Comparison of ENCODE assay signal across 1 cellular context in the genomic region with DNA sequence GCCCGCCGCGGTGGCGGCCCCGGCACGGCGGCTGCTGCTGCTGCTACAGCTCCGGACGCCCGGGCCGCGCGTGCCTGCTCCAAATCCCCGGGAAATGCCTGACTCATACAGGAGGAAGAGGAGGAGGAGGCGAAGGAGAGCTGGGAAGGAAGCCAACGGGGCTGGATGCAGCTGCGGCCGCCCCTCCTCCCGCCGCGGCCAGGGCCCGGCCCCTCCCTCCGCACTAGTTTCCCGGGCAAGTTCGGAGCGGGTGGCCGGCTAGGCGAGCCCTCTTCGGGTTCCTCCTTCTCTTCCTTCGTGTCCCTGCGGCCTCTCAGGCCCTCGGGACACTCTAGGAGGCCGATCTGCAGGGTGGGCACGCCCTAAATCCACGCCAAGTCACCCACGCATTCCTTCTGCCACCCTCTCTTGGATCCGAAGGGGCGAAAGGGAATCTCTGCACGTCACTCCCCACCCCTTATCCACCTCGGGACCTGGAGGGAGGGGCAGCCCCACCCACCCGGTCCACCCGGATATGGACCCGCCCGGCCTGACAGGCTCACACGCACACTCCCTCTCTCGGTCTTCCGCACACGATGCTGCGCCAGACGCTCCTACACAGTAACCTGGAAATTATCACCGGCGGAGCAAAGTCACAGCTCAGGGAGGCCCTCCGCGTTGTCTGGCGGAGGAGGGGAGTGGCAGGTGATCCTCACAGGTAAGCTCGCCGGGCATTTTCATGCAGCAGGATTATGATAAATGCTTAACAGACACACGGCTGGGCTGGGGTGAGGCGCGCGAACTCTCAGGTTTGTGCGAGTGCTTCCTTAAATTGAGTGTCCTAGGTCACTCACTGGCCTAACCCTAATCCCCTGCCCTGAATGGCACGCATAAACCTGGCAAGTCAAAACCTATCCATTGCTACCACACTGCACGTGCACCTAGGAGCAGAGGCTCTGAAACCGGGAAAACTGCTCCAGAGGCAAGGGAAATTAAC.
TF ChIP-seq lines count a peak whose summit lies in the region.

A gene with protein sequence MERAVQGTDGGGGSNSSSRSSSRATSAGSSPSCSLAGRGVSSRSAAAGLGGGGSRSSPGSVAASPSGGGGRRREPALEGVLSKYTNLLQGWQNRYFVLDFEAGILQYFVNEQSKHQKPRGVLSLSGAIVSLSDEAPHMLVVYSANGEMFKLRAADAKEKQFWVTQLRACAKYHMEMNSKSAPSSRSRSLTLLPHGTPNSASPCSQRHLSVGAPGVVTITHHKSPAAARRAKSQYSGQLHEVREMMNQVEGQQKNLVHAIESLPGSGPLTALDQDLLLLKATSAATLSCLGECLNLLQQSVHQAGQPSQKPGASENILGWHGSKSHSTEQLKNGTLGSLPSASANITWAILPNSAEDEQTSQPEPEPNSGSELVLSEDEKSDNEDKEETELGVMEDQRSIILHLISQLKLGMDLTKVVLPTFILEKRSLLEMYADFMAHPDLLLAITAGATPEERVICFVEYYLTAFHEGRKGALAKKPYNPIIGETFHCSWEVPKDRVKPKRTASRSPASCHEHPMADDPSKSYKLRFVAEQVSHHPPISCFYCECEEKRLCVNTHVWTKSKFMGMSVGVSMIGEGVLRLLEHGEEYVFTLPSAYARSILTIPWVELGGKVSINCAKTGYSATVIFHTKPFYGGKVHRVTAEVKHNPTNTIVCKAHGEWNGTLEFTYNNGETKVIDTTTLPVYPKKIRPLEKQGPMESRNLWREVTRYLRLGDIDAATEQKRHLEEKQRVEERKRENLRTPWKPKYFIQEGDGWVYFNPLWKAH (minus strand): TSS at position 57 of the 976 bp plus-strand sequence. CDS start 83 bp downstream, outside the sequence.
A gene (plus strand): TSS at position 545 of the 976 bp plus-strand sequence. CDS start 7,330 bp downstream, outside the sequence.

TF ChIP-seq in HepG2, 621 proteins besides CTCF, POLR2A, EP300 and RAD21 (continued from another document and continues in another):
- TF ChIP-seq, protein P1, sequence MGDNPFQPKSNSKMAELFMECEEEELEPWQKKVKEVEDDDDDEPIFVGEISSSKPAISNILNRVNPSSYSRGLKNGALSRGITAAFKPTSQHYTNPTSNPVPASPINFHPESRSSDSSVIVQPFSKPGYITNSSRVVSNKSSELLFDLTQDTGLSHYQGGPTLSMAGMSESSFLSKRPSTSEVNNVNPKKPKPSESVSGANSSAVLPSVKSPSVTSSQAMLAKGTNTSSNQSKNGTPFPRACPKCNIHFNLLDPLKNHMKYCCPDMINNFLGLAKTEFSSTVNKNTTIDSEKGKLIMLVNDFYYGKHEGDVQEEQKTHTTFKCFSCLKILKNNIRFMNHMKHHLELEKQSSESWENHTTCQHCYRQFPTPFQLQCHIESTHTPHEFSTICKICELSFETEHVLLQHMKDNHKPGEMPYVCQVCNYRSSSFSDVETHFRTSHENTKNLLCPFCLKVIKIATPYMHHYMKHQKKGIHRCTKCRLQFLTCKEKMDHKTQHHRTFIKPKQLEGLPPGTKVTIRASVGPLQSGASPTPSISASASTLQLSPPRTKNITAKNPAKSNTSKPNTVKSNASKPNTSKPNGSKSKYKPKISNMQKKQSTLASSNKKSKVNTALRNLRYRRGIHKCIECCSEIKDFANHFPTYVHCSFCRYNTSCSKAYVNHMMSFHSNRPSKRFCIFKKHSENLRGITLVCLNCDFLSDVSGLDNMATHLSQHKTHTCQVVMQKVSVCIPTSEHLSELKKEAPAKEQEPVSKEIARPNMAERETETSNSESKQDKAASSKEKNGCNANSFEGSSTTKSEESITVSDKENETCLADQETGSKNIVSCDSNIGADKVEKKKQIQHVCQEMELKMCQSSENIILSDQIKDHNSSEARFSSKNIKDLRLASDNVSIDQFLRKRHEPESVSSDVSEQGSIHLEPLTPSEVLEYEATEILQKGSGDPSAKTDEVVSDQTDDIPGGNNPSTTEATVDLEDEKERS (CRISPR knock-in tag; IDR thresholded peaks at IDR 0.05): no peak
- TF ChIP-seq, protein P2, sequence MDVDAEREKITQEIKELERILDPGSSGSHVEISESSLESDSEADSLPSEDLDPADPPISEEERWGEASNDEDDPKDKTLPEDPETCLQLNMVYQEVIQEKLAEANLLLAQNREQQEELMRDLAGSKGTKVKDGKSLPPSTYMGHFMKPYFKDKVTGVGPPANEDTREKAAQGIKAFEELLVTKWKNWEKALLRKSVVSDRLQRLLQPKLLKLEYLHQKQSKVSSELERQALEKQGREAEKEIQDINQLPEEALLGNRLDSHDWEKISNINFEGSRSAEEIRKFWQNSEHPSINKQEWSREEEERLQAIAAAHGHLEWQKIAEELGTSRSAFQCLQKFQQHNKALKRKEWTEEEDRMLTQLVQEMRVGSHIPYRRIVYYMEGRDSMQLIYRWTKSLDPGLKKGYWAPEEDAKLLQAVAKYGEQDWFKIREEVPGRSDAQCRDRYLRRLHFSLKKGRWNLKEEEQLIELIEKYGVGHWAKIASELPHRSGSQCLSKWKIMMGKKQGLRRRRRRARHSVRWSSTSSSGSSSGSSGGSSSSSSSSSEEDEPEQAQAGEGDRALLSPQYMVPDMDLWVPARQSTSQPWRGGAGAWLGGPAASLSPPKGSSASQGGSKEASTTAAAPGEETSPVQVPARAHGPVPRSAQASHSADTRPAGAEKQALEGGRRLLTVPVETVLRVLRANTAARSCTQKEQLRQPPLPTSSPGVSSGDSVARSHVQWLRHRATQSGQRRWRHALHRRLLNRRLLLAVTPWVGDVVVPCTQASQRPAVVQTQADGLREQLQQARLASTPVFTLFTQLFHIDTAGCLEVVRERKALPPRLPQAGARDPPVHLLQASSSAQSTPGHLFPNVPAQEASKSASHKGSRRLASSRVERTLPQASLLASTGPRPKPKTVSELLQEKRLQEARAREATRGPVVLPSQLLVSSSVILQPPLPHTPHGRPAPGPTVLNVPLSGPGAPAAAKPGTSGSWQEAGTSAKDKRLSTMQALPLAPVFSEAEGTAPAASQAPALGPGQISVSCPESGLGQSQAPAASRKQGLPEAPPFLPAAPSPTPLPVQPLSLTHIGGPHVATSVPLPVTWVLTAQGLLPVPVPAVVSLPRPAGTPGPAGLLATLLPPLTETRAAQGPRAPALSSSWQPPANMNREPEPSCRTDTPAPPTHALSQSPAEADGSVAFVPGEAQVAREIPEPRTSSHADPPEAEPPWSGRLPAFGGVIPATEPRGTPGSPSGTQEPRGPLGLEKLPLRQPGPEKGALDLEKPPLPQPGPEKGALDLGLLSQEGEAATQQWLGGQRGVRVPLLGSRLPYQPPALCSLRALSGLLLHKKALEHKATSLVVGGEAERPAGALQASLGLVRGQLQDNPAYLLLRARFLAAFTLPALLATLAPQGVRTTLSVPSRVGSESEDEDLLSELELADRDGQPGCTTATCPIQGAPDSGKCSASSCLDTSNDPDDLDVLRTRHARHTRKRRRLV (CRISPR knock-in tag; IDR thresholded peaks at IDR 0.05): no peak
- TF ChIP-seq TOPORS (CRISPR knock-in tag; IDR thresholded peaks at IDR 0.05) (no peak), ZNF253 (CRISPR knock-in tag; IDR thresholded peaks at IDR 0.05; ENCODE audit: borderline replicate concordance) (no peak), U2AF1 (optimal IDR thresholded peaks at IDR 0.05; ENCODE audit: low read depth, low read length) (no peak), ZNF7 (CRISPR knock-in tag; IDR thresholded peaks at IDR 0.05) (no peak), HOXA7 (CRISPR knock-in tag; IDR thresholded peaks at IDR 0.05) (no peak), ZNF20 (CRISPR knock-in tag; IDR thresholded peaks at IDR 0.05) (no peak), TARDBP (CRISPR knock-in tag; IDR thresholded peaks at IDR 0.05) (peak; percentile 49; the same call in 1 of the 2 replicates), ZNF772 (CRISPR knock-in tag; IDR thresholded peaks at IDR 0.05) (no peak), HOXA9 (CRISPR knock-in tag; IDR thresholded peaks at IDR 0.05; ENCODE audit: borderline replicate concordance) (no peak), AKAP8 (CRISPR knock-in tag; IDR thresholded peaks at IDR 0.05) (no peak), ZNF652 (CRISPR knock-in tag; IDR thresholded peaks at IDR 0.05; ENCODE audit: borderline replicate concordance, low read depth) (no peak), SRF (IDR thresholded peaks at IDR 0.05; ENCODE audit: low read depth, low read length) (no peak), EEA1 (CRISPR knock-in tag; IDR thresholded peaks at IDR 0.05; ENCODE audit: borderline replicate concordance) (no peak), ZSCAN31 (CRISPR knock-in tag; IDR thresholded peaks at IDR 0.05; ENCODE audit: low read depth) (no peak), PCBP1 (IDR thresholded peaks at IDR 0.05; ENCODE audit: borderline replicate concordance, low read depth, low read length) (0 out of 2 replicates have a peak, but pooled peaks have one; percentile 12), ZNF883 (CRISPR knock-in tag; IDR thresholded peaks at IDR 0.05; ENCODE audit: not compliant biosample characterization) (no peak)
- TF ChIP-seq, protein P3, sequence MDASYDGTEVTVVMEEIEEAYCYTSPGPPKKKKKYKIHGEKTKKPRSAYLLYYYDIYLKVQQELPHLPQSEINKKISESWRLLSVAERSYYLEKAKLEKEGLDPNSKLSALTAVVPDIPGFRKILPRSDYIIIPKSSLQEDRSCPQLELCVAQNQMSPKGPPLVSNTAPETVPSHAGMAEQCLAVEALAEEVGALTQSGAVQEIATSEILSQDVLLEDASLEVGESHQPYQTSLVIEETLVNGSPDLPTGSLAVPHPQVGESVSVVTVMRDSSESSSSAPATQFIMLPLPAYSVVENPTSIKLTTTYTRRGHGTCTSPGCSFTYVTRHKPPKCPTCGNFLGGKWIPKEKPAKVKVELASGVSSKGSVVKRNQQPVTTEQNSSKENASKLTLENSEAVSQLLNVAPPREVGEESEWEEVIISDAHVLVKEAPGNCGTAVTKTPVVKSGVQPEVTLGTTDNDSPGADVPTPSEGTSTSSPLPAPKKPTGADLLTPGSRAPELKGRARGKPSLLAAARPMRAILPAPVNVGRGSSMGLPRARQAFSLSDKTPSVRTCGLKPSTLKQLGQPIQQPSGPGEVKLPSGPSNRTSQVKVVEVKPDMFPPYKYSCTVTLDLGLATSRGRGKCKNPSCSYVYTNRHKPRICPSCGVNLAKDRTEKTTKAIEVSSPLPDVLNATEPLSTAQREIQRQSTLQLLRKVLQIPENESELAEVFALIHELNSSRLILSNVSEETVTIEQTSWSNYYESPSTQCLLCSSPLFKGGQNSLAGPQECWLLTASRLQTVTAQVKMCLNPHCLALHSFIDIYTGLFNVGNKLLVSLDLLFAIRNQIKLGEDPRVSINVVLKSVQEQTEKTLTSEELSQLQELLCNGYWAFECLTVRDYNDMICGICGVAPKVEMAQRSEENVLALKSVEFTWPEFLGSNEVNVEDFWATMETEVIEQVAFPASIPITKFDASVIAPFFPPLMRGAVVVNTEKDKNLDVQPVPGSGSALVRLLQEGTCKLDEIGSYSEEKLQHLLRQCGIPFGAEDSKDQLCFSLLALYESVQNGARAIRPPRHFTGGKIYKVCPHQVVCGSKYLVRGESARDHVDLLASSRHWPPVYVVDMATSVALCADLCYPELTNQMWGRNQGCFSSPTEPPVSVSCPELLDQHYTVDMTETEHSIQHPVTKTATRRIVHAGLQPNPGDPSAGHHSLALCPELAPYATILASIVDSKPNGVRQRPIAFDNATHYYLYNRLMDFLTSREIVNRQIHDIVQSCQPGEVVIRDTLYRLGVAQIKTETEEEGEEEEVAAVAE (CRISPR knock-in tag; IDR thresholded peaks at IDR 0.05; ENCODE audit: borderline replicate concordance): 0 out of 2 replicates have a peak, but pooled peaks have one; percentile 22
- TF ChIP-seq, protein P4, sequence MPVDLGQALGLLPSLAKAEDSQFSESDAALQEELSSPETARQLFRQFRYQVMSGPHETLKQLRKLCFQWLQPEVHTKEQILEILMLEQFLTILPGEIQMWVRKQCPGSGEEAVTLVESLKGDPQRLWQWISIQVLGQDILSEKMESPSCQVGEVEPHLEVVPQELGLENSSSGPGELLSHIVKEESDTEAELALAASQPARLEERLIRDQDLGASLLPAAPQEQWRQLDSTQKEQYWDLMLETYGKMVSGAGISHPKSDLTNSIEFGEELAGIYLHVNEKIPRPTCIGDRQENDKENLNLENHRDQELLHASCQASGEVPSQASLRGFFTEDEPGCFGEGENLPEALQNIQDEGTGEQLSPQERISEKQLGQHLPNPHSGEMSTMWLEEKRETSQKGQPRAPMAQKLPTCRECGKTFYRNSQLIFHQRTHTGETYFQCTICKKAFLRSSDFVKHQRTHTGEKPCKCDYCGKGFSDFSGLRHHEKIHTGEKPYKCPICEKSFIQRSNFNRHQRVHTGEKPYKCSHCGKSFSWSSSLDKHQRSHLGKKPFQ (CRISPR knock-in tag; IDR thresholded peaks at IDR 0.05; ENCODE audit: insufficient replicate concordance): no peak
- TF ChIP-seq, protein P5, sequence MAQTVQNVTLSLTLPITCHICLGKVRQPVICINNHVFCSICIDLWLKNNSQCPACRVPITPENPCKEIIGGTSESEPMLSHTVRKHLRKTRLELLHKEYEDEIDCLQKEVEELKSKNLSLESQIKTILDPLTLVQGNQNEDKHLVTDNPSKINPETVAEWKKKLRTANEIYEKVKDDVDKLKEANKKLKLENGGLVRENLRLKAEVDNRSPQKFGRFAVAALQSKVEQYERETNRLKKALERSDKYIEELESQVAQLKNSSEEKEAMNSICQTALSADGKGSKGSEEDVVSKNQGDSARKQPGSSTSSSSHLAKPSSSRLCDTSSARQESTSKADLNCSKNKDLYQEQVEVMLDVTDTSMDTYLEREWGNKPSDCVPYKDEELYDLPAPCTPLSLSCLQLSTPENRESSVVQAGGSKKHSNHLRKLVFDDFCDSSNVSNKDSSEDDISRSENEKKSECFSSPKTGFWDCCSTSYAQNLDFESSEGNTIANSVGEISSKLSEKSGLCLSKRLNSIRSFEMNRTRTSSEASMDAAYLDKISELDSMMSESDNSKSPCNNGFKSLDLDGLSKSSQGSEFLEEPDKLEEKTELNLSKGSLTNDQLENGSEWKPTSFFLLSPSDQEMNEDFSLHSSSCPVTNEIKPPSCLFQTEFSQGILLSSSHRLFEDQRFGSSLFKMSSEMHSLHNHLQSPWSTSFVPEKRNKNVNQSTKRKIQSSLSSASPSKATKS (CRISPR knock-in tag; IDR thresholded peaks at IDR 0.05): no peak
- TF ChIP-seq, protein P6, sequence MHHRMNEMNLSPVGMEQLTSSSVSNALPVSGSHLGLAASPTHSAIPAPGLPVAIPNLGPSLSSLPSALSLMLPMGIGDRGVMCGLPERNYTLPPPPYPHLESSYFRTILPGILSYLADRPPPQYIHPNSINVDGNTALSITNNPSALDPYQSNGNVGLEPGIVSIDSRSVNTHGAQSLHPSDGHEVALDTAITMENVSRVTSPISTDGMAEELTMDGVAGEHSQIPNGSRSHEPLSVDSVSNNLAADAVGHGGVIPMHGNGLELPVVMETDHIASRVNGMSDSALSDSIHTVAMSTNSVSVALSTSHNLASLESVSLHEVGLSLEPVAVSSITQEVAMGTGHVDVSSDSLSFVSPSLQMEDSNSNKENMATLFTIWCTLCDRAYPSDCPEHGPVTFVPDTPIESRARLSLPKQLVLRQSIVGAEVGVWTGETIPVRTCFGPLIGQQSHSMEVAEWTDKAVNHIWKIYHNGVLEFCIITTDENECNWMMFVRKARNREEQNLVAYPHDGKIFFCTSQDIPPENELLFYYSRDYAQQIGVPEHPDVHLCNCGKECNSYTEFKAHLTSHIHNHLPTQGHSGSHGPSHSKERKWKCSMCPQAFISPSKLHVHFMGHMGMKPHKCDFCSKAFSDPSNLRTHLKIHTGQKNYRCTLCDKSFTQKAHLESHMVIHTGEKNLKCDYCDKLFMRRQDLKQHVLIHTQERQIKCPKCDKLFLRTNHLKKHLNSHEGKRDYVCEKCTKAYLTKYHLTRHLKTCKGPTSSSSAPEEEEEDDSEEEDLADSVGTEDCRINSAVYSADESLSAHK (CRISPR knock-in tag; IDR thresholded peaks at IDR 0.05; ENCODE audit: borderline replicate concordance): no peak
